ENCODE assay signal across 11 cellular contexts in genomic region chr11:120212926-120213325, GRCh38. TPM values are rescaled to one million over a fixed set of nuclear protein-coding genes. Genes with fewer than 3 reads are reported as not detected.
DNase-seq lines count a peak whose midpoint lies in the region; ATAC-seq and TF ChIP-seq lines count a peak whose summit lies in the region.
"Had no signal": no experiment of that assay in that cellular context is flagged by ENCODE, and none has a peak within 500 bp of the region (broad histone marks: within the 10 kb centered on the region; RNA-seq: fewer than 3 reads in every experiment).

No MANE protein-coding gene starts in this region.

- intact Hi-C loops in activated naive CD4-positive, alpha-beta T cell treated with anti-CD3 and anti-CD28 coated beads for 36 hours (cut with micrococcal nuclease): loop anchor here (5.0 kb wide), 1 partner anchor 41 kb away; no protein-coding TSS in a partner anchor

- H3K9me3 Mint-ChIP-seq in nephron: no peaks in the 10 kb centered on the region
- no peaks in the 10 kb centered on the region for H3K9me3 Mint-ChIP-seq in activated naive CD4-positive, alpha-beta T cell treated with anti-CD3 and anti-CD28 coated beads for 36 hours

- H3K4me3 Mint-ChIP-seq in nephron: peak overlapping the region; percentile 99
- no peak overlapping the region for H3K4me3 Mint-ChIP-seq in activated naive CD4-positive, alpha-beta T cell treated with anti-CD3 and anti-CD28 coated beads for 36 hours

- CTCF ChIA-PET in activated naive CD4-positive, alpha-beta T cell treated with anti-CD3 and anti-CD28 coated beads for 36 hours (lab: Charles Lee): interaction anchor here (0.8 to 4.1 kb wide), 4 partner anchors 17 to 35 kb away, joined by 3 to 12 read pairs (median 3); no protein-coding TSS in a partner anchor

- no peak overlapping the region for H2AFZ ChIP-seq in ACC112 (ENCODE audit: low read length, unreplicated experiment)

- TF ChIP-seq CTCF in epithelial cell of proximal tubule (conservative IDR thresholded peaks at IDR 0.05; ENCODE audit: low read depth, low read length) (no peak), nephron (IDR thresholded peaks at IDR 0.05; ENCODE audit: unreplicated experiment in 3 of 3) (no peak)

- H3K27ac ChIP-seq in ACC112 (ENCODE audit: low read depth, low read length): no peak overlapping the region

- H3K27me3 Mint-ChIP-seq in nephron (ENCODE audit: low read depth): peaks cover 9% of the 10 kb centered on the region
- H3K27me3 Mint-ChIP-seq in activated naive CD4-positive, alpha-beta T cell treated with anti-CD3 and anti-CD28 coated beads for 36 hours (ENCODE audit: low read depth): peaks cover 6% of the 10 kb centered on the region

- peak overlapping the region; percentile 53 to 93 (median 90) for H3K27ac Mint-ChIP-seq in nephron
- no peak overlapping the region for H3K27ac Mint-ChIP-seq in activated naive CD4-positive, alpha-beta T cell treated with anti-CD3 and anti-CD28 coated beads for 36 hours

- H3K27me3 ChIP-seq in ACC112 (ENCODE audit: insufficient read depth, low read length): no peaks in the 10 kb centered on the region

- DNase-seq in LoVo (ENCODE audit: low spot score) (peak; percentile 31), epithelial cell of proximal tubule (ENCODE audit: low read depth) (no peak), medulla oblongata (ENCODE audit: extremely low spot score) (no peak), SIG-M5 treated with dmso at 0.1 percent for 504 hours (lab: John Stamatoyannopoulos, UW; ENCODE audit: unreplicated experiment) (no peak)
- DNase-seq in activated naive CD4-positive, alpha-beta T cell treated with anti-CD3 and anti-CD28 coated beads for 36 hours: no peak
- DNase-seq: activated gamma-delta T cell; erythroblast; stimulated activated CD4-positive, alpha-beta T cell treated with anti-CD3 and anti-CD28 coated beads, Interleukin-4, amount 100 ng/mL, for 24 hours had no signal

- H3K36me3 ChIP-seq in ACC112 (ENCODE audit: insufficient read depth, low read length): no peaks in the 10 kb centered on the region

- peaks cover 39% of the 10 kb centered on the region for H3K79me2 ChIP-seq in ACC112 (ENCODE audit: control insufficient read depth, insufficient read depth, low read length, unreplicated experiment)

- H3K4me1 ChIP-seq in ACC112 (ENCODE audit: control insufficient read depth, insufficient read depth, low read length, unreplicated experiment): peaks cover 46% of the 10 kb centered on the region

- H3K4me3 ChIP-seq in ACC112 (ENCODE audit: low read depth, low read length) (peak overlapping the region; percentile 85), epithelial cell of proximal tubule (ENCODE audit: low read depth, low read length) (peak overlapping the region; percentile 94)

- peaks cover 51% of the 10 kb centered on the region for H3K4me1 Mint-ChIP-seq in nephron
- H3K4me1 Mint-ChIP-seq in activated naive CD4-positive, alpha-beta T cell treated with anti-CD3 and anti-CD28 coated beads for 36 hours (ENCODE audit: low read depth): peaks cover 5% of the 10 kb centered on the region

- ATAC-seq in HG02623 (IDR thresholded peaks at IDR 0.05; ENCODE audit: unreplicated experiment): no peak

- H3K36me3 Mint-ChIP-seq in nephron (ENCODE audit: low read depth): peaks cover 18% of the 10 kb centered on the region
- H3K36me3 Mint-ChIP-seq in activated naive CD4-positive, alpha-beta T cell treated with anti-CD3 and anti-CD28 coated beads for 36 hours (ENCODE audit: low read depth): no peaks in the 10 kb centered on the region

RNA-seq across cellular contexts. Expression of gene OAF, which starts 2.1 kb away (rescaled TPM):
- total RNA-seq in epithelial cell of proximal tubule: 36.2 and 39.4 TPM in 2 replicates
- total RNA-seq in activated naive CD4-positive, alpha-beta T cell treated with anti-CD3 and anti-CD28 coated beads for 36 hours: 1 to 10 TPM; 1.5 to 1.6 TPM

RNA-seq across cellular contexts. Expression of gene POU2F3, which starts 27.0 kb away (rescaled TPM):
- 0.58 and 1.4 TPM in 2 replicates for total RNA-seq in epithelial cell of proximal tubule
- not detected for total RNA-seq in activated naive CD4-positive, alpha-beta T cell treated with anti-CD3 and anti-CD28 coated beads for 36 hours

Comparison
In these comparisons a context has a peak if more than half of its experiments do, and no peak if none do; other contexts are left out.
1. RNA of gene OAF, which starts 2.1 kb away (total RNA-seq): 36.2 to 39.4 TPM in epithelial cell of proximal tubule; 1.5 to 1.6 TPM in activated naive CD4-positive, alpha-beta T cell treated with anti-CD3 and anti-CD28 coated beads for 36 hours; every median in the first group is over 10 times any median in the second.